Comparison of ENCODE assay signal across 20 cellular contexts in genomic region chr19:44066305-44066704, GRCh38.
"Had no signal": no experiment of that assay in that cellular context is flagged by ENCODE, and none has a peak within 500 bp of the region (broad histone marks: within the 10 kb centered on the region; RNA-seq: fewer than 3 reads in every experiment).

No MANE protein-coding gene starts in this region.

- H3K36me3 ChIP-seq: uterus had no signal

- H3K4me1 ChIP-seq: thyroid gland, uterus had no signal

- FAIRE-seq: keratinocyte had no signal

- H3K27ac ChIP-seq: dorsolateral prefrontal cortex, esophagus squamous epithelium, left ventricle myocardium inferior, neutrophil, right atrium auricular region, thyroid gland, upper lobe of left lung, uterus had no signal

- H3K27ac Mint-ChIP-seq: immature natural killer cell; naive thymus-derived CD8-positive, alpha-beta T cell; stimulated activated naive B cell treated with anti-CD40 and anti-IgM and Interleukin-4, amounts not matched to agents 10 μg/mL and 1 μg/mL and 100 μg/mL, for 72 hours; stimulated activated naive CD8-positive, alpha-beta T cell treated with anti-CD3 and anti-CD28 coated beads, Interleukin-15, amount 100 ng/mL, for 72 hours had no signal

- DNase-seq: caudate nucleus; cortex of kidney; dorsolateral prefrontal cortex; effector memory CD4-positive, alpha-beta T cell; esophagus squamous epithelium; foreskin fibroblast; immature natural killer cell; left cardiac atrium; left ventricle myocardium inferior; naive thymus-derived CD8-positive, alpha-beta T cell; stimulated activated CD4-positive, alpha-beta T cell treated with anti-CD3 and anti-CD28 coated beads, Interleukin-1b, Interleukin-23, amount 100 ng/mL, for 48 hours; stimulated activated CD4-positive, alpha-beta T cell treated with anti-CD3 and anti-CD28 coated beads, Interleukin-4, amount 100 ng/mL, for 4 hours; stimulated activated naive B cell treated with anti-CD40 and anti-IgM and Interleukin-4, amounts not matched to agents 10 μg/mL and 1 μg/mL and 100 μg/mL, for 72 hours; stimulated activated naive CD8-positive, alpha-beta T cell treated with anti-CD3 and anti-CD28 coated beads, Interleukin-15, amount 100 ng/mL, for 72 hours; thyroid gland; upper lobe of left lung; uterus had no signal

- H3K4me3 Mint-ChIP-seq: immature natural killer cell; stimulated activated naive B cell treated with anti-CD40 and anti-IgM and Interleukin-4, amounts not matched to agents 10 μg/mL and 1 μg/mL and 100 μg/mL, for 72 hours; stimulated activated naive CD8-positive, alpha-beta T cell treated with anti-CD3 and anti-CD28 coated beads, Interleukin-15, amount 100 ng/mL, for 72 hours had no signal

- H3K27me3 Mint-ChIP-seq: naive thymus-derived CD8-positive, alpha-beta T cell; stimulated activated naive B cell treated with anti-CD40 and anti-IgM and Interleukin-4, amounts not matched to agents 10 μg/mL and 1 μg/mL and 100 μg/mL, for 72 hours; stimulated activated naive CD8-positive, alpha-beta T cell treated with anti-CD3 and anti-CD28 coated beads, Interleukin-15, amount 100 ng/mL, for 72 hours had no signal

- H3K27me3 ChIP-seq: dorsolateral prefrontal cortex, esophagus squamous epithelium, neutrophil, right atrium auricular region, thyroid gland, upper lobe of left lung, uterus had no signal

- ATAC-seq: left cardiac atrium; naive thymus-derived CD8-positive, alpha-beta T cell; stimulated activated naive B cell treated with anti-CD40 and anti-IgM and Interleukin-4, amounts not matched to agents 10 μg/mL and 1 μg/mL and 100 μg/mL, for 72 hours; stimulated activated naive CD8-positive, alpha-beta T cell treated with anti-CD3 and anti-CD28 coated beads, Interleukin-15, amount 100 ng/mL, for 72 hours had no signal

- H3K4me3 ChIP-seq: left ventricle myocardium inferior, right atrium auricular region, thyroid gland, upper lobe of left lung, uterus had no signal

- H3K9me3 ChIP-seq: thyroid gland had no signal
